ENCODE assay signal across 20 cellular contexts in genomic region chr15:45386974-45387373, GRCh38. TPM values are rescaled to one million over a fixed set of nuclear protein-coding genes. Genes with fewer than 3 reads are reported as not detected.
DNase-seq lines count a peak whose midpoint lies in the region; ATAC-seq and TF ChIP-seq lines count a peak whose summit lies in the region.
"Had no signal": no experiment of that assay in that cellular context is flagged by ENCODE, and none has a peak within 500 bp of the region (broad histone marks: within the 10 kb centered on the region; RNA-seq: fewer than 3 reads in every experiment).

No MANE protein-coding gene starts in this region.

- H3K9me2 ChIP-seq in MM.1S (replicated peaks; ENCODE audit: insufficient read depth, low read length): no peaks in the 10 kb centered on the region

- peak overlapping the region; percentile 10 for H3K27ac ChIP-seq in RWPE2 (ENCODE audit: poor library complexity, severe bottlenecking)
- H3K27ac ChIP-seq in heart right ventricle: peak overlapping the region in 9 of 10 donors; percentile 37 to 83 (median 71)
- H3K27ac ChIP-seq in tibial artery: peak overlapping the region; percentile 59 to 66
- no peak overlapping the region for H3K27ac ChIP-seq in MM.1S (ENCODE audit: low read length)
- H3K27ac ChIP-seq: BLaER1 treated with 17β-estradiol and CSF1 and Interleukin-3, amounts not matched to agents 10 nM and 100 nM; lower lobe of right lung had no signal

- H3K4me1 ChIP-seq in RWPE2 (ENCODE audit: insufficient read depth, poor library complexity, severe bottlenecking) (peaks cover 14% of the 10 kb centered on the region), heart right ventricle (peaks cover 2 to 60% (median 26%) of the 10 kb centered on the region in 9 donors), tibial artery (peaks cover 0 to 20% (median 9%) of the 10 kb centered on the region in 4 donors), MM.1S (ENCODE audit: low read length) (peaks cover 7% of the 10 kb centered on the region; the same call in 1 of the 2 replicates)

- intact Hi-C loops in heart right ventricle (cut with DNase I): no loop called here
- intact Hi-C loops in tibial artery (cut with DNase I; ENCODE audit: low total_unique reads): no loop called here

- H3K4me3 Mint-ChIP-seq in nephron: no peak overlapping the region
- H3K4me3 Mint-ChIP-seq: activated B cell treated with CpG ODN at 0.5 μM for 24 hours; activated naive CD8-positive, alpha-beta T cell; activated T-helper 17 cell treated with anti-CD3 and anti-CD28 coated beads, Interleukin-2, amount 50 U/mL, for 72 hours; effector memory CD8-positive, alpha-beta T cell; T-helper 2 cell treated with Interferon-gamma antibody and Interleukin-4, amounts not matched to agents 5 μg/mL and 100 μg/mL, for 36 hours had no signal

- no peak overlapping the region for H3K4me2 ChIP-seq in MM.1S (ENCODE audit: low read depth, low read length)
- H3K4me2 ChIP-seq: BLaER1 treated with 17β-estradiol and CSF1 and Interleukin-3, amounts not matched to agents 10 nM and 100 nM had no signal

- DNase-seq in RWPE2 (ENCODE audit: low spot score) (no peak), heart right ventricle (no peak), tibial artery (no peak), DMS 273 treated with DMSO at 0.1 percent for 48 hours (lab: John Stamatoyannopoulos, UW) (no peak), MM.1S (no peak)
- DNase-seq: activated B cell treated with CpG ODN at 0.5 μM for 24 hours; DND-41; effector memory CD8-positive, alpha-beta T cell; lower lobe of right lung; NCI-H526; sigmoid colon; stimulated activated CD8-positive, alpha-beta memory T cell treated with anti-CD3 and anti-CD28 coated beads, Interleukin-4, amount 100 ng/mL, for 48 hours; stomach had no signal

- H3K79me2 ChIP-seq in MM.1S (ENCODE audit: low read length): no peaks in the 10 kb centered on the region

- no peak for ATAC-seq in RWPE2 (ENCODE audit: low read depth)
- peak in 6 of 8 donors; percentile 33 to 71 (median 58) for ATAC-seq in heart right ventricle
- no peak for ATAC-seq in GM19023 (IDR thresholded peaks at IDR 0.05; ENCODE audit: unreplicated experiment)
- ATAC-seq: activated T-helper 17 cell treated with anti-CD3 and anti-CD28 coated beads, Interleukin-2, amount 50 U/mL, for 72 hours; effector memory CD8-positive, alpha-beta T cell had no signal

- H3K4me1 Mint-ChIP-seq in nephron: peaks cover 33% of the 10 kb centered on the region
- H3K4me1 Mint-ChIP-seq: activated T-helper 17 cell treated with anti-CD3 and anti-CD28 coated beads, Interleukin-2, amount 50 U/mL, for 72 hours had no signal

- H3K27me3 Mint-ChIP-seq in nephron (ENCODE audit: low read depth): peaks cover 9% of the 10 kb centered on the region
- H3K27me3 Mint-ChIP-seq: activated B cell treated with CpG ODN at 0.5 μM for 24 hours had no signal

- H3K36me3 Mint-ChIP-seq in nephron (ENCODE audit: low read depth): no peaks in the 10 kb centered on the region
- H3K36me3 Mint-ChIP-seq: activated naive CD8-positive, alpha-beta T cell had no signal

- no peak overlapping the region for H2AFZ ChIP-seq in MM.1S (ENCODE audit: low read length)

- H3K4me3 ChIP-seq in RWPE2 (ENCODE audit: severe bottlenecking) (no peak overlapping the region), heart right ventricle (no peak overlapping the region), tibial artery (no peak overlapping the region), MM.1S (ENCODE audit: low read length) (no peak overlapping the region)
- H3K4me3 ChIP-seq: BLaER1 treated with 17β-estradiol and CSF1 and Interleukin-3, amounts not matched to agents 10 nM and 100 nM; lower lobe of right lung; sigmoid colon; stomach had no signal

- no peaks in the 10 kb centered on the region for H3K27me3 ChIP-seq in RWPE2 (ENCODE audit: insufficient read depth, poor library complexity, severe bottlenecking)
- no peaks in the 10 kb centered on the region for H3K27me3 ChIP-seq in heart right ventricle
- no peaks in the 10 kb centered on the region for H3K27me3 ChIP-seq in tibial artery
- H3K27me3 ChIP-seq in MM.1S (replicated peaks; ENCODE audit: insufficient read depth, low read length): no peaks in the 10 kb centered on the region
- H3K27me3 ChIP-seq: sigmoid colon, stomach had no signal

- H3K36me3 ChIP-seq in RWPE2 (ENCODE audit: low read depth) (no peaks in the 10 kb centered on the region), heart right ventricle (no peaks in the 10 kb centered on the region), tibial artery (no peaks in the 10 kb centered on the region), MM.1S (replicated peaks; ENCODE audit: insufficient read depth, low read length) (no peaks in the 10 kb centered on the region)
- H3K36me3 ChIP-seq: BLaER1 treated with 17β-estradiol and CSF1 and Interleukin-3, amounts not matched to agents 10 nM and 100 nM; lower lobe of right lung; sigmoid colon; stomach had no signal

- H3F3A ChIP-seq in MM.1S (ENCODE audit: insufficient read depth, low read length): no peaks in the 10 kb centered on the region

- no peaks in the 10 kb centered on the region for H3K9me3 Mint-ChIP-seq in nephron
- H3K9me3 Mint-ChIP-seq: activated B cell treated with CpG ODN at 0.5 μM for 24 hours; activated T-helper 17 cell treated with anti-CD3 and anti-CD28 coated beads, Interleukin-2, amount 50 U/mL, for 72 hours; effector memory CD8-positive, alpha-beta T cell; T-helper 2 cell treated with Interferon-gamma antibody and Interleukin-4, amounts not matched to agents 5 μg/mL and 100 μg/mL, for 36 hours had no signal

- H3K27ac Mint-ChIP-seq in nephron: peak overlapping the region; percentile 54 to 95 (median 72)
- H3K27ac Mint-ChIP-seq: activated B cell treated with CpG ODN at 0.5 μM for 24 hours; activated naive CD8-positive, alpha-beta T cell; activated T-helper 17 cell treated with anti-CD3 and anti-CD28 coated beads, Interleukin-2, amount 50 U/mL, for 72 hours; effector memory CD8-positive, alpha-beta T cell; T-helper 2 cell treated with Interferon-gamma antibody and Interleukin-4, amounts not matched to agents 5 μg/mL and 100 μg/mL, for 36 hours had no signal

- WGBS in heart right ventricle, 2 donors: 71 to 75% methylated on average over 1 of the region's 1 CpG

- H4K20me1 ChIP-seq in MM.1S (ENCODE audit: insufficient read depth, low read length): no peaks in the 10 kb centered on the region
- H4K20me1 ChIP-seq: BLaER1 treated with 17β-estradiol and CSF1 and Interleukin-3, amounts not matched to agents 10 nM and 100 nM had no signal

- H3K9ac ChIP-seq in MM.1S (ENCODE audit: low read length): no peak overlapping the region
- H3K9ac ChIP-seq: BLaER1 treated with 17β-estradiol and CSF1 and Interleukin-3, amounts not matched to agents 10 nM and 100 nM had no signal

- TF ChIP-seq CTCF in RWPE2 (IDR thresholded peaks at IDR 0.05; ENCODE audit: poor library complexity, severe bottlenecking) (no peak), heart right ventricle (IDR thresholded peaks at IDR 0.05) (no peak), nephron (IDR thresholded peaks at IDR 0.05; ENCODE audit: unreplicated experiment in 3 of 3) (no peak), tibial artery (IDR thresholded peaks at IDR 0.05) (no peak), MM.1S (IDR thresholded peaks at IDR 0.05; ENCODE audit: low read length) (no peak)

- no peaks in the 10 kb centered on the region for H3K9me3 ChIP-seq in RWPE2 (ENCODE audit: severe bottlenecking)
- no peaks in the 10 kb centered on the region for H3K9me3 ChIP-seq in heart right ventricle
- H3K9me3 ChIP-seq in tibial artery: no peaks in the 10 kb centered on the region
- no peaks in the 10 kb centered on the region for H3K9me3 ChIP-seq in MM.1S (replicated peaks; ENCODE audit: insufficient read depth, low read length)
- H3K9me3 ChIP-seq: BLaER1 treated with 17β-estradiol and CSF1 and Interleukin-3, amounts not matched to agents 10 nM and 100 nM; Caco-2; lower lobe of right lung; sigmoid colon; stomach had no signal

RNA-seq across cellular contexts. Expression of gene GATM, which starts 8.6 kb away (rescaled TPM):
- 10 to 100 TPM in 9 of 10 donors, 1 to 10 TPM in 1; 9.6 to 97.8 (median 30.8) TPM for total RNA-seq in heart right ventricle
- polyA plus RNA-seq in heart right ventricle: 1 to 10 TPM; 4.7 to 8.6 TPM

Comparison
In these comparisons a context has a peak if more than half of its experiments do, and no peak if none do; other contexts are left out.
1. ATAC-seq: peak in heart right ventricle (6 of 8); none in RWPE2 (single experiment) and GM19023 (single experiment).